In genomic region chr2:181806039-181806392, GRCh38 we compare ENCODE assay signal across 14 cellular contexts.
DNase-seq lines count a peak whose midpoint lies in the region; ATAC-seq, FAIRE-seq and TF ChIP-seq lines count a peak whose summit lies in the region.
"Had no signal": no experiment of that assay in that cellular context is flagged by ENCODE, and none has a peak within 500 bp of the region (broad histone marks: within the 10 kb centered on the region; RNA-seq: fewer than 3 reads in every experiment).

No MANE protein-coding gene starts in this region.

- H3K79me2 ChIP-seq in HCT116 (ENCODE audit: insufficient read depth, low read length) = no peaks in the 10 kb centered on the region

- peak overlapping the region; percentile 71 to 92 for H3K18ac ChIP-seq in mesenchymal stem cell (ENCODE audit: low read depth in 1 of 2, low read length in 2 of 2)

- peak overlapping the region; percentile 45 for H4K91ac ChIP-seq in mesenchymal stem cell (ENCODE audit: low read length)

- peaks cover 2% of the 10 kb centered on the region for H3K79me1 ChIP-seq in mesenchymal stem cell (replicated peaks; ENCODE audit: low read length, poor library complexity, severe bottlenecking)

- H3K36me3 ChIP-seq in HCT116 (ENCODE audit: control insufficient read depth in 1 of 2, insufficient read depth in 2 of 2, low read length in 2 of 2) (peaks cover 0 to 6% of the 10 kb centered on the region in 2 experiments; a peak in 1 of 4 replicates), mesenchymal stem cell (ENCODE audit: control insufficient read depth in 1 of 2, insufficient read depth in 2 of 2, low read depth in 1 of 2, low read length in 2 of 2) (no peaks in the 10 kb centered on the region), thoracic aorta (no peaks in the 10 kb centered on the region)

- TF ChIP-seq POLR2A in HCT116 (IDR thresholded peaks at IDR 0.05; ENCODE audit: borderline replicate concordance, extremely low read depth, insufficient read depth, insufficient read length) = no peak
- TF ChIP-seq POLR2A in GM12891 (IDR thresholded peaks at IDR 0.05; ENCODE audit: low read depth, low read length) = no peak

- RAD21 ChIA-PET in HCT116 (lab: Charles Lee; ENCODE audit: low non-redundant PET in 1 of 2, low total read pairs in 2 of 2, uncharacterized antibody in 2 of 2, unreplicated experiment in 2 of 2) = no interaction called here

- H3K36me3 Mint-ChIP-seq in activated CD8-positive, alpha-beta memory T cell treated with anti-CD3 and anti-CD28 coated beads, Interleukin-2, amount 10 ng/mL, durations not matched to agents 7 days and 5 days = no peaks in the 10 kb centered on the region
- H3K36me3 Mint-ChIP-seq: stimulated activated memory B cell treated with anti-CD40 and anti-IgM and Interleukin-4, amounts not matched to agents 10 μg/mL and 1 μg/mL and 100 μg/mL, for 72 hours had no signal

- DNase-seq in HCT116 (ENCODE audit: low read depth, low spot score) (no peak), astrocyte of the hippocampus (ENCODE audit: low read depth, low spot score) (peak; percentile 60), mesenchymal stem cell (no peak), thoracic aorta (ENCODE audit: low spot score) (no peak), GM12891 (ENCODE audit: insufficient read length, low spot score) (no peak)
- DNase-seq in activated CD8-positive, alpha-beta memory T cell treated with anti-CD3 and anti-CD28 coated beads, Interleukin-2, amount 10 ng/mL, durations not matched to agents 7 days and 5 days = no peak
- DNase-seq: effector CD4-positive, alpha-beta T cell; foreskin fibroblast; naive thymus-derived CD4-positive, alpha-beta T cell; NCI-H187 treated with DMSO at 0.1 percent for 48 hours; NCI-H524 treated with DMSO at 0.1 percent for 48 hours had no signal

- peak overlapping the region in 1 of 2 experiments; percentile 69 for H3K14ac ChIP-seq in mesenchymal stem cell (ENCODE audit: low read length in 2 of 2)

- H4K8ac ChIP-seq in mesenchymal stem cell (ENCODE audit: low read length) = peak overlapping the region; percentile 82

- no peak overlapping the region for H3K27ac Mint-ChIP-seq in activated CD8-positive, alpha-beta memory T cell treated with anti-CD3 and anti-CD28 coated beads, Interleukin-2, amount 10 ng/mL, durations not matched to agents 7 days and 5 days
- H3K27ac Mint-ChIP-seq: naive thymus-derived CD4-positive, alpha-beta T cell; stimulated activated memory B cell treated with anti-CD40 and anti-IgM and Interleukin-4, amounts not matched to agents 10 μg/mL and 1 μg/mL and 100 μg/mL, for 72 hours had no signal

- CTCF ChIA-PET in HCT116 (lab: Charles Lee) = interaction anchor here (1.7 kb wide), 1 partner anchor 149 kb away, joined by 4 read pairs; no protein-coding TSS in a partner anchor
- CTCF ChIA-PET in activated CD8-positive, alpha-beta memory T cell treated with anti-CD3 and anti-CD28 coated beads, Interleukin-2, amount 10 ng/mL, durations not matched to agents 7 days and 5 days (lab: Charles Lee) = no interaction called here

- H3K27ac ChIP-seq in HCT116 (ENCODE audit: low read depth, low read length) (peak overlapping the region; percentile 98), mesenchymal stem cell (ENCODE audit: low read length, poor library complexity, severe bottlenecking) (peak overlapping the region; percentile 85), thoracic aorta (peak overlapping the region; percentile 58 to 78)

- 58% methylated on average over 1 of the region's 1 CpG for WGBS in mesenchymal stem cell

- peak overlapping the region; percentile 57 for H3K9ac ChIP-seq in HCT116 (ENCODE audit: low read length)
- no peak overlapping the region for H3K9ac ChIP-seq in mesenchymal stem cell (ENCODE audit: low read length)

- intact Hi-C loops in HCT116 (cut with micrococcal nuclease) = no loop called here

- H3K9me2 ChIP-seq in HCT116 (ENCODE audit: insufficient read depth) = no peaks in the 10 kb centered on the region

- peak overlapping the region; percentile 29 for H2BK120ac ChIP-seq in mesenchymal stem cell (ENCODE audit: low read depth, low read length)

- peak overlapping the region; percentile 54 to 97 for H3K4ac ChIP-seq in mesenchymal stem cell (ENCODE audit: low read depth in 1 of 2, low read length in 2 of 2)

- H3K4me2 ChIP-seq in HCT116 (ENCODE audit: low read length) (peak overlapping the region; percentile 49), mesenchymal stem cell (ENCODE audit: low read length, poor library complexity, severe bottlenecking) (no peak overlapping the region)

- peak overlapping the region; percentile 41 for H2AK5ac ChIP-seq in mesenchymal stem cell (ENCODE audit: low read length, severe bottlenecking)

- ATAC-seq in HCT116 = no peak
- ATAC-seq in thoracic aorta (ENCODE audit: insufficient number of reproducible peaks, low FRiP score, low read depth) = peak; percentile 31
- no peak for ATAC-seq in activated CD8-positive, alpha-beta memory T cell treated with anti-CD3 and anti-CD28 coated beads, Interleukin-2, amount 10 ng/mL, durations not matched to agents 7 days and 5 days
- no peak for ATAC-seq in HG03378 (IDR thresholded peaks at IDR 0.05; ENCODE audit: unreplicated experiment)
- ATAC-seq: stimulated activated memory B cell treated with anti-CD40 and anti-IgM and Interleukin-4, amounts not matched to agents 10 μg/mL and 1 μg/mL and 100 μg/mL, for 72 hours had no signal

- no peak overlapping the region for H2BK5ac ChIP-seq in mesenchymal stem cell (ENCODE audit: low read depth, low read length, poor library complexity, severe bottlenecking)

- H3K23ac ChIP-seq in mesenchymal stem cell (ENCODE audit: low read length in 2 of 2) = no peak overlapping the region

- H3K9me3 ChIP-seq in HCT116 (ENCODE audit: control insufficient read depth in 1 of 2, insufficient read depth in 1 of 2, low read depth in 1 of 2, low read length in 2 of 2) = no peaks in the 10 kb centered on the region
- no peaks in the 10 kb centered on the region for H3K9me3 ChIP-seq in mesenchymal stem cell (ENCODE audit: control insufficient read depth, low read length)
- H3K9me3 ChIP-seq in thoracic aorta = peaks cover 5% of the 10 kb centered on the region

- peaks cover 18% of the 10 kb centered on the region for H3K27me3 Mint-ChIP-seq in activated CD8-positive, alpha-beta memory T cell treated with anti-CD3 and anti-CD28 coated beads, Interleukin-2, amount 10 ng/mL, durations not matched to agents 7 days and 5 days

- H4K20me1 ChIP-seq in HCT116 (ENCODE audit: insufficient read depth) = no peaks in the 10 kb centered on the region

- H2AFZ ChIP-seq in HCT116 (ENCODE audit: low read depth, low read length, poor library complexity, severe bottlenecking) = peak overlapping the region; percentile 49
- H2AFZ ChIP-seq in mesenchymal stem cell (ENCODE audit: low read depth, low read length) = peak overlapping the region; percentile 10

- TSS peak; percentile 1 for BruUV-seq in HCT116 (replicated peaks; lab: Mats Ljungman, UMichigan)

- no peak overlapping the region for H3K4me3 Mint-ChIP-seq in activated CD8-positive, alpha-beta memory T cell treated with anti-CD3 and anti-CD28 coated beads, Interleukin-2, amount 10 ng/mL, durations not matched to agents 7 days and 5 days
- H3K4me3 Mint-ChIP-seq: naive thymus-derived CD4-positive, alpha-beta T cell; stimulated activated memory B cell treated with anti-CD40 and anti-IgM and Interleukin-4, amounts not matched to agents 10 μg/mL and 1 μg/mL and 100 μg/mL, for 72 hours had no signal

- H3K4me1 Mint-ChIP-seq in activated CD8-positive, alpha-beta memory T cell treated with anti-CD3 and anti-CD28 coated beads, Interleukin-2, amount 10 ng/mL, durations not matched to agents 7 days and 5 days = no peaks in the 10 kb centered on the region
- H3K4me1 Mint-ChIP-seq: stimulated activated memory B cell treated with anti-CD40 and anti-IgM and Interleukin-4, amounts not matched to agents 10 μg/mL and 1 μg/mL and 100 μg/mL, for 72 hours had no signal

- FAIRE-seq in GM12891 (lab: Jason Lieb, UNC) = no peak
- FAIRE-seq: RCC 7860 had no signal

- no peak for TF ChIP-seq CTCF in HCT116 (IDR thresholded peaks at IDR 0.05 in 2 of 3, conservative IDR thresholded peaks at IDR 0.05 in 1 of 3; ENCODE audit: borderline replicate concordance in 1 of 3, insufficient read depth in 1 of 3, low read depth in 2 of 3, low read length in 2 of 3)
- no peak for TF ChIP-seq CTCF in thoracic aorta (IDR thresholded peaks at IDR 0.05)

- peak overlapping the region; percentile 81 to 89 for H2BK12ac ChIP-seq in mesenchymal stem cell (ENCODE audit: low read length in 2 of 2)

- peaks cover 65 to 74% of the 10 kb centered on the region in 2 experiments for H3K4me1 ChIP-seq in HCT116 (ENCODE audit: control insufficient read depth in 1 of 2, insufficient read depth in 2 of 2, low read length in 2 of 2)
- peaks cover 9% of the 10 kb centered on the region for H3K4me1 ChIP-seq in mesenchymal stem cell (ENCODE audit: control insufficient read depth, insufficient read depth, low read depth, low read length)
- H3K4me1 ChIP-seq in thoracic aorta (ENCODE audit: control insufficient read depth in 1 of 2, low read depth in 2 of 2) = peaks cover 20 to 50% of the 10 kb centered on the region in 2 donors

- POLR2A ChIA-PET in HCT116 (lab: Charles Lee) = interaction anchor here (0.9 kb wide), 1 partner anchor 35 kb away, joined by 3 read pairs; no protein-coding TSS in a partner anchor

- no peak overlapping the region for H3K4me3 ChIP-seq in HCT116 (replicated peaks in 1 of 2; ENCODE audit: low read depth in 1 of 2, low read length in 2 of 2)
- no peak overlapping the region for H3K4me3 ChIP-seq in mesenchymal stem cell (ENCODE audit: insufficient read depth in 1 of 2, low read depth in 1 of 2, low read length in 2 of 2)
- no peak overlapping the region for H3K4me3 ChIP-seq in thoracic aorta

- no peak for TF ChIP-seq RAD21 in HCT116 (IDR thresholded peaks at IDR 0.05; ENCODE audit: low read depth)

- no peaks in the 10 kb centered on the region for H3K27me3 ChIP-seq in HCT116 (ENCODE audit: insufficient read depth, low read length)
- no peaks in the 10 kb centered on the region for H3K27me3 ChIP-seq in mesenchymal stem cell (ENCODE audit: control insufficient read depth in 1 of 2, insufficient read depth in 1 of 2, low read length in 2 of 2)
- H3K27me3 ChIP-seq in thoracic aorta (replicated peaks; ENCODE audit: insufficient read depth) = no peaks in the 10 kb centered on the region

- no peak overlapping the region for H2BK15ac ChIP-seq in mesenchymal stem cell (ENCODE audit: low read depth, poor library complexity, severe bottlenecking)

- no peaks in the 10 kb centered on the region for H3K9me3 Mint-ChIP-seq in activated CD8-positive, alpha-beta memory T cell treated with anti-CD3 and anti-CD28 coated beads, Interleukin-2, amount 10 ng/mL, durations not matched to agents 7 days and 5 days (ENCODE audit: low read depth)

TF ChIP-seq in HCT116, 20 proteins besides CTCF, POLR2A, EP300 and RAD21 (continues in another document):
- TF ChIP-seq SIN3A (IDR thresholded peaks at IDR 0.05; ENCODE audit: low read depth) = no peak

TF ChIP-seq in GM12891, 5 proteins besides CTCF, POLR2A, EP300 and RAD21:
- TF ChIP-seq POU2F2 (IDR thresholded peaks at IDR 0.05; ENCODE audit: low read depth, low read length) (no peak), POLR2AphosphoS5 (IDR thresholded peaks at IDR 0.05; ENCODE audit: low read depth, low read length) (no peak), SPI1 (IDR thresholded peaks at IDR 0.05; ENCODE audit: low read depth, low read length) (no peak), TAF1 (IDR thresholded peaks at IDR 0.05; ENCODE audit: low read depth, low read length) (no peak), PAX5 (IDR thresholded peaks at IDR 0.05; ENCODE audit: insufficient read depth, low read length, severe bottlenecking) (no peak)
